24 cellular contexts compared by ENCODE assay signal in the genomic region with DNA sequence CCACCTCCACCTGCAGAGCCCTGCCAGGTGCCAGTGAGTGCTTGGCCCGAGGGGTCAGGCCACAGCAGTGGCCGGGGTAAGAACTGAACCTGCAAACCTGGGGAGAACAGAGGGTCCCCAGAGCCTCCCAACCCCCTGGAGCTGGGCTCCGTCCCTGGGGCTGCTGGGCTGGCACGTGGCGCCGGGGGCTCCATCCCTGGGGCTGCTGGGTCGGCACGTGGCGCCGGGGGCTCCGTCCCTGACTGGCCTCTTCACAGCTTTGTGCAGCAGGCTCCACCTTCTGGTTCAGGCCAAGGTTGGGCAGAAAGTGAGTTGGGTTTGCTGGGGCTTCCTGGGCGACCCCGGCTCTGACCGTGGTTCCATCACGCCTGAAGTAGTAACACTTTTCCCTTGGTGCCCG.
"Had no signal": no experiment of that assay in that cellular context is flagged by ENCODE, and none has a peak within 500 bp of the region (broad histone marks: within the 10 kb centered on the region; RNA-seq: fewer than 3 reads in every experiment).

No MANE protein-coding gene starts in this region.

- H3K27me3 ChIP-seq: colonic mucosa, esophagus squamous epithelium, foreskin keratinocyte, gastroesophageal sphincter, heart left ventricle, hepatocyte, left lung had no signal

- H3K4me3 ChIP-seq: colonic mucosa, esophagus squamous epithelium, gastroesophageal sphincter, heart left ventricle, hepatocyte, left lung, lower lobe of right lung, mucosa of descending colon had no signal

- H3K27ac Mint-ChIP-seq: dendritic cell treated with granulocyte-macrophage colony-stimulating factor and Interleukin-4, amounts not matched to agents 40 ng/mL and 50 ng/mL, for 4 days; effector memory CD8-positive, alpha-beta T cell; endodermal cell; immature natural killer cell; mesothelial cell of epicardium; naive B cell had no signal

- H3K4me1 ChIP-seq: colonic mucosa, esophagus squamous epithelium, foreskin keratinocyte, gastroesophageal sphincter, heart left ventricle, left lung, lower lobe of right lung had no signal

- H3K4me3 Mint-ChIP-seq: dendritic cell treated with granulocyte-macrophage colony-stimulating factor and Interleukin-4, amounts not matched to agents 40 ng/mL and 50 ng/mL, for 4 days; effector memory CD8-positive, alpha-beta T cell; endodermal cell; immature natural killer cell; mesothelial cell of epicardium had no signal

- H3K27me3 Mint-ChIP-seq: dendritic cell treated with granulocyte-macrophage colony-stimulating factor and Interleukin-4, amounts not matched to agents 40 ng/mL and 50 ng/mL, for 4 days; effector memory CD8-positive, alpha-beta T cell; naive B cell had no signal

- H3K9me3 ChIP-seq: colonic mucosa, gastroesophageal sphincter, lower lobe of right lung had no signal

- H3K4me2 ChIP-seq: hepatocyte had no signal

- H3K4me1 Mint-ChIP-seq: endodermal cell, immature natural killer cell, mesothelial cell of epicardium had no signal

- ATAC-seq: effector memory CD8-positive, alpha-beta T cell; esophagus mucosa; foreskin keratinocyte; gastroesophageal sphincter; heart left ventricle; left cardiac atrium; left lung; left ventricle myocardium superior; mucosa of descending colon had no signal

- H2AFZ ChIP-seq: hepatocyte had no signal

- H3K36me3 ChIP-seq: colonic mucosa had no signal

- H3K27ac ChIP-seq: colonic mucosa, epithelial cell of prostate, esophagus squamous epithelium, foreskin keratinocyte, gastroesophageal sphincter, heart left ventricle, hepatocyte, left lung, lower lobe of right lung had no signal

- DNase-seq: colonic mucosa; cortex of kidney; effector CD8-positive, alpha-beta T cell; effector memory CD8-positive, alpha-beta T cell; endodermal cell; erythroblast; esophagus squamous epithelium; foreskin keratinocyte; heart left ventricle; hypothalamus; immature natural killer cell; left cardiac atrium; left lung; left ventricle myocardium superior; lower lobe of right lung; mesenchymal stem cell; mucosa of descending colon; naive B cell had no signal
